Comparison of ENCODE assay signal across 1 cellular context in the genomic region with DNA sequence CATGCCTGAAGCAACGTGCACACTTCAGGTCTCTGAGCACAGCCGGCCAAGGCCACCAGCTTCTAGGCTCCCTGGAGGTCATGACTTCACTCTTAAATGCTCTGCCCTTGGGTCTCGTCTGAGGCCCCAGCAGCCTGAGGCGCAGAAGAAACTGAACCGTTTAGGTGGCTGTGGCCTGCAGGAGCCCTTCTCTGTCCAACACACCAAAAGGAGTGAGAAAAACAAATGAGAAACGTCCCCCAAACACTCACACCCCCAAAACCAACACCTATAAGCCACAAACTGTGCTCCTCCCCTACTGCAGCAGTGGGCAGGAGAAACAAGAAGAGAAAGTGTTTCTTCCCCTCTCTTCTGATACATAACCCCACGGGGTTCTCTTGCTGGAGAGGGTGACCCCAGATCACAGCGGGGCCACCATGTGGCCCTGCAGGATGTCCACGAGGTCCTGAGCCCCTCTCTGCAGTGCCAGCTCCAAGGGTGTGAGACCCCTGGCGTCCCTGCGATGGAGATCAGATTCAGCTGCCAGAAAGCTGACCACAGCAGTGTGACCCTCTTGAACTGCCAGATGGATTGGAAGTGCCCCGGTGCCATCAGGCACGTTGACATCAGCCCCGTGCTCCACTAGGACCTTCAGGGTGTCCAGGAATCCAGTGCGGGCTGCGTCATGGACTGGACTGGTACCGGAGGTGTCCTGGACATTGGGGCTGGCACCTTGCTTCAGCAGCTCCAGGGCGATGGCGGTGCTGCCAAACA.
TF ChIP-seq lines count a peak whose summit lies in the region.

No MANE protein-coding gene starts in this region.

TF ChIP-seq in GM23338, 12 proteins besides CTCF, POLR2A, EP300 and RAD21 (continued from another document):
- TF ChIP-seq, protein P1, sequence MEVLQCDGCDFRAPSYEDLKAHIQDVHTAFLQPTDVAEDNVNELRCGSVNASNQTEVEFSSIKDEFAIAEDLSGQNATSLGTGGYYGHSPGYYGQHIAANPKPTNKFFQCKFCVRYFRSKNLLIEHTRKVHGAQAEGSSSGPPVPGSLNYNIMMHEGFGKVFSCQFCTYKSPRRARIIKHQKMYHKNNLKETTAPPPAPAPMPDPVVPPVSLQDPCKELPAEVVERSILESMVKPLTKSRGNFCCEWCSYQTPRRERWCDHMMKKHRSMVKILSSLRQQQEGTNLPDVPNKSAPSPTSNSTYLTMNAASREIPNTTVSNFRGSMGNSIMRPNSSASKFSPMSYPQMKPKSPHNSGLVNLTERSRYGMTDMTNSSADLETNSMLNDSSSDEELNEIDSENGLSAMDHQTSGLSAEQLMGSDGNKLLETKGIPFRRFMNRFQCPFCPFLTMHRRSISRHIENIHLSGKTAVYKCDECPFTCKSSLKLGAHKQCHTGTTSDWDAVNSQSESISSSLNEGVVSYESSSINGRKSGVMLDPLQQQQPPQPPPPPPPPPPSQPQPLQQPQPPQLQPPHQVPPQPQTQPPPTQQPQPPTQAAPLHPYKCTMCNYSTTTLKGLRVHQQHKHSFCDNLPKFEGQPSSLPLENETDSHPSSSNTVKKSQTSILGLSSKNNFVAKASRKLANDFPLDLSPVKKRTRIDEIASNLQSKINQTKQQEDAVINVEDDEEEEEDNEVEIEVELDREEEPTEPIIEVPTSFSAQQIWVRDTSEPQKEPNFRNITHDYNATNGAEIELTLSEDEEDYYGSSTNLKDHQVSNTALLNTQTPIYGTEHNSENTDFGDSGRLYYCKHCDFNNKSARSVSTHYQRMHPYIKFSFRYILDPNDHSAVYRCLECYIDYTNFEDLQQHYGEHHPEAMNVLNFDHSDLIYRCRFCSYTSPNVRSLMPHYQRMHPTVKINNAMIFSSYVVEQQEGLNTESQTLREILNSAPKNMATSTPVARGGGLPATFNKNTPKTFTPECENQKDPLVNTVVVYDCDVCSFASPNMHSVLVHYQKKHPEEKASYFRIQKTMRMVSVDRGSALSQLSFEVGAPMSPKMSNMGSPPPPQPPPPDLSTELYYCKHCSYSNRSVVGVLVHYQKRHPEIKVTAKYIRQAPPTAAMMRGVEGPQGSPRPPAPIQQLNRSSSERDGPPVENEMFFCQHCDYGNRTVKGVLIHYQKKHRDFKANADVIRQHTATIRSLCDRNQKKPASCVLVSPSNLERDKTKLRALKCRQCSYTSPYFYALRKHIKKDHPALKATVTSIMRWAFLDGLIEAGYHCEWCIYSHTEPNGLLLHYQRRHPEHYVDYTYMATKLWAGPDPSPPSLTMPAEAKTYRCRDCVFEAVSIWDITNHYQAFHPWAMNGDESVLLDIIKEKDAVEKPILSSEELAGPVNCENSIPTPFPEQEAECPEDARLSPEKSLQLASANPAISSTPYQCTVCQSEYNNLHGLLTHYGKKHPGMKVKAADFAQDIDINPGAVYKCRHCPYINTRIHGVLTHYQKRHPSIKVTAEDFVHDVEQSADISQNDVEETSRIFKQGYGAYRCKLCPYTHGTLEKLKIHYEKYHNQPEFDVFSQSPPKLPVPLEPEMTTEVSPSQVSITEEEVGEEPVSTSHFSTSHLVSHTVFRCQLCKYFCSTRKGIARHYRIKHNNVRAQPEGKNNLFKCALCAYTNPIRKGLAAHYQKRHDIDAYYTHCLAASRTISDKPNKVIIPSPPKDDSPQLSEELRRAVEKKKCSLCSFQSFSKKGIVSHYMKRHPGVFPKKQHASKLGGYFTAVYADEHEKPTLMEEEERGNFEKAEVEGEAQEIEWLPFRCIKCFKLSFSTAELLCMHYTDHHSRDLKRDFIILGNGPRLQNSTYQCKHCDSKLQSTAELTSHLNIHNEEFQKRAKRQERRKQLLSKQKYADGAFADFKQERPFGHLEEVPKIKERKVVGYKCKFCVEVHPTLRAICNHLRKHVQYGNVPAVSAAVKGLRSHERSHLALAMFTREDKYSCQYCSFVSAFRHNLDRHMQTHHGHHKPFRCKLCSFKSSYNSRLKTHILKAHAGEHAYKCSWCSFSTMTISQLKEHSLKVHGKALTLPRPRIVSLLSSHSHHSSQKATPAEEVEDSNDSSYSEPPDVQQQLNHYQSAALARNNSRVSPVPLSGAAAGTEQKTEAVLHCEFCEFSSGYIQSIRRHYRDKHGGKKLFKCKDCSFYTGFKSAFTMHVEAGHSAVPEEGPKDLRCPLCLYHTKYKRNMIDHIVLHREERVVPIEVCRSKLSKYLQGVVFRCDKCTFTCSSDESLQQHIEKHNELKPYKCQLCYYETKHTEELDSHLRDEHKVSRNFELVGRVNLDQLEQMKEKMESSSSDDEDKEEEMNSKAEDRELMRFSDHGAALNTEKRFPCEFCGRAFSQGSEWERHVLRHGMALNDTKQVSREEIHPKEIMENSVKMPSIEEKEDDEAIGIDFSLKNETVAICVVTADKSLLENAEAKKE (CRISPR knock-in tag; IDR thresholded peaks at IDR 0.05) = no peak
- no peak for TF ChIP-seq ZNF331 (CRISPR knock-in tag; IDR thresholded peaks at IDR 0.05; ENCODE audit: low read depth)
- no peak for TF ChIP-seq CREB1 (CRISPR knock-in tag; IDR thresholded peaks at IDR 0.05; ENCODE audit: low read depth)
- no peak for TF ChIP-seq EZH2 (IDR thresholded peaks at IDR 0.05; ENCODE audit: low read depth, unreplicated experiment)
- TF ChIP-seq, protein P2, sequence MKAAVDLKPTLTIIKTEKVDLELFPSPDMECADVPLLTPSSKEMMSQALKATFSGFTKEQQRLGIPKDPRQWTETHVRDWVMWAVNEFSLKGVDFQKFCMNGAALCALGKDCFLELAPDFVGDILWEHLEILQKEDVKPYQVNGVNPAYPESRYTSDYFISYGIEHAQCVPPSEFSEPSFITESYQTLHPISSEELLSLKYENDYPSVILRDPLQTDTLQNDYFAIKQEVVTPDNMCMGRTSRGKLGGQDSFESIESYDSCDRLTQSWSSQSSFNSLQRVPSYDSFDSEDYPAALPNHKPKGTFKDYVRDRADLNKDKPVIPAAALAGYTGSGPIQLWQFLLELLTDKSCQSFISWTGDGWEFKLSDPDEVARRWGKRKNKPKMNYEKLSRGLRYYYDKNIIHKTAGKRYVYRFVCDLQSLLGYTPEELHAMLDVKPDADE (IDR thresholded peaks at IDR 0.05) = no peak
- TF ChIP-seq STAT1 (IDR thresholded peaks at IDR 0.05; ENCODE audit: unreplicated experiment) = no peak
- TF ChIP-seq NANOG (IDR thresholded peaks at IDR 0.05; ENCODE audit: borderline replicate concordance) = no peak
- TF ChIP-seq ZNF114 (CRISPR knock-in tag; IDR thresholded peaks at IDR 0.05) = no peak
- TF ChIP-seq REST (IDR thresholded peaks at IDR 0.05; ENCODE audit: unreplicated experiment) = no peak
TF ChIP-seq in GM23338: peak in this region for 0.
